Comparison of ENCODE assay signal across 13 cellular contexts in genomic region chr1:200367841-200368534, GRCh38. TPM values are rescaled to one million over a fixed set of nuclear protein-coding genes. Genes with fewer than 3 reads are reported as not detected.
DNase-seq lines count a peak whose midpoint lies in the region; ATAC-seq, FAIRE-seq and TF ChIP-seq lines count a peak whose summit lies in the region.
"Had no signal": no experiment of that assay in that cellular context is flagged by ENCODE, and none has a peak within 500 bp of the region (broad histone marks: within the 10 kb centered on the region; RNA-seq: fewer than 3 reads in every experiment).

No MANE protein-coding gene starts in this region.

- peaks cover 41% of the 10 kb centered on the region for H3K4me1 Mint-ChIP-seq in osteocyte (ENCODE audit: unreplicated experiment)
- peaks cover 17% of the 10 kb centered on the region for H3K4me1 Mint-ChIP-seq in nephron progenitor cell

- TF ChIP-seq CTCF in D721Med (IDR thresholded peaks at IDR 0.05; ENCODE audit: insufficient read depth, missing control alignments) (no peak), epithelial cell of esophagus (IDR thresholded peaks at IDR 0.05; ENCODE audit: insufficient read depth, low read depth, low read length, missing control alignments) (no peak), osteocyte (IDR thresholded peaks at IDR 0.05) (no peak), nephron progenitor cell (IDR thresholded peaks at IDR 0.05) (no peak)

- H3K36me3 Mint-ChIP-seq in osteocyte (ENCODE audit: unreplicated experiment) (no peaks in the 10 kb centered on the region), nephron progenitor cell (ENCODE audit: low read depth) (no peaks in the 10 kb centered on the region)
- H3K36me3 Mint-ChIP-seq: activated naive CD8-positive, alpha-beta T cell treated with anti-CD3 and anti-CD28 coated beads, Interleukin-2, amount 10 ng/mL, durations not matched to agents 7 days and 5 days; type B pancreatic cell had no signal

- no peaks in the 10 kb centered on the region for H3K9me3 Mint-ChIP-seq in osteocyte (ENCODE audit: unreplicated experiment)
- no peaks in the 10 kb centered on the region for H3K9me3 Mint-ChIP-seq in nephron progenitor cell
- H3K9me3 Mint-ChIP-seq: activated CD4-positive, alpha-beta T cell treated with anti-CD3 and anti-CD28 coated beads, Interleukin-2, amount 10 ng/mL, durations not matched to agents 24 days and 14 days; activated naive CD8-positive, alpha-beta T cell treated with anti-CD3 and anti-CD28 coated beads, Interleukin-2, amount 10 ng/mL, durations not matched to agents 7 days and 5 days; type B pancreatic cell had no signal

- no peak overlapping the region for H3K4me3 ChIP-seq in epithelial cell of esophagus (ENCODE audit: low read length)

- peak; percentile 44 for DNase-seq in D721Med (ENCODE audit: insufficient read length, low spot score)
- DNase-seq in NOMO-1 treated with dmso at 0.1 percent for 144 hours (lab: John Stamatoyannopoulos, UW; ENCODE audit: unreplicated experiment): peak; percentile 57
- peak; percentile 43 for DNase-seq in epithelial cell of esophagus (ENCODE audit: low read depth)
- peak; percentile 57 for DNase-seq in osteocyte (ENCODE audit: extremely low spot score, unreplicated experiment)
- DNase-seq in nephron progenitor cell: no peak
- DNase-seq: activated CD4-positive, alpha-beta T cell treated with anti-CD3 and anti-CD28 coated beads, Interleukin-2, amount 10 ng/mL, durations not matched to agents 24 days and 14 days; activated naive CD8-positive, alpha-beta T cell treated with anti-CD3 and anti-CD28 coated beads, Interleukin-2, amount 10 ng/mL, durations not matched to agents 7 days and 5 days; DND-41; NCI-H69 had no signal

- H3K4me3 Mint-ChIP-seq in osteocyte (ENCODE audit: unreplicated experiment): no peak overlapping the region
- no peak overlapping the region for H3K4me3 Mint-ChIP-seq in nephron progenitor cell
- H3K4me3 Mint-ChIP-seq: activated CD4-positive, alpha-beta T cell treated with anti-CD3 and anti-CD28 coated beads, Interleukin-2, amount 10 ng/mL, durations not matched to agents 24 days and 14 days; activated naive CD8-positive, alpha-beta T cell treated with anti-CD3 and anti-CD28 coated beads, Interleukin-2, amount 10 ng/mL, durations not matched to agents 7 days and 5 days; type B pancreatic cell had no signal

- H3K27me3 Mint-ChIP-seq in osteocyte (ENCODE audit: unreplicated experiment) (no peaks in the 10 kb centered on the region), nephron progenitor cell (ENCODE audit: low read depth, poor library complexity) (no peaks in the 10 kb centered on the region)
- H3K27me3 Mint-ChIP-seq: activated CD4-positive, alpha-beta T cell treated with anti-CD3 and anti-CD28 coated beads, Interleukin-2, amount 10 ng/mL, durations not matched to agents 24 days and 14 days; type B pancreatic cell had no signal

- peak; percentile 73 for FAIRE-seq in D721Med (lab: Jason Lieb, UNC)

- ATAC-seq in GM18502 (IDR thresholded peaks at IDR 0.05; ENCODE audit: poor library complexity, unreplicated experiment) (no peak), HG03139 (IDR thresholded peaks at IDR 0.05; ENCODE audit: unreplicated experiment) (no peak), GM21737 (IDR thresholded peaks at IDR 0.05; ENCODE audit: unreplicated experiment) (no peak)

- H3K27ac Mint-ChIP-seq in osteocyte (ENCODE audit: unreplicated experiment) (peak overlapping the region; percentile 16), nephron progenitor cell (no peak overlapping the region)
- H3K27ac Mint-ChIP-seq: activated CD4-positive, alpha-beta T cell treated with anti-CD3 and anti-CD28 coated beads, Interleukin-2, amount 10 ng/mL, durations not matched to agents 24 days and 14 days; activated naive CD8-positive, alpha-beta T cell treated with anti-CD3 and anti-CD28 coated beads, Interleukin-2, amount 10 ng/mL, durations not matched to agents 7 days and 5 days; type B pancreatic cell had no signal

RNA-seq across cellular contexts. Expression of gene ZNF281, which starts 41.8 kb away (rescaled TPM):
- 18.0 and 18.2 TPM in 2 replicates for total RNA-seq in osteocyte
